15 cellular contexts compared by ENCODE assay signal in genomic region chr3:123152656-123153055, GRCh38. TPM values are rescaled to one million over a fixed set of nuclear protein-coding genes. Genes with fewer than 3 reads are reported as not detected.
DNase-seq lines count a peak whose midpoint lies in the region; ATAC-seq, FAIRE-seq and TF ChIP-seq lines count a peak whose summit lies in the region.
"Had no signal": no experiment of that assay in that cellular context is flagged by ENCODE, and none has a peak within 500 bp of the region (broad histone marks: within the 10 kb centered on the region; RNA-seq: fewer than 3 reads in every experiment).

No MANE protein-coding gene starts in this region.

- H3K9ac ChIP-seq in HepG2 (ENCODE audit: insufficient read depth, low read depth, low read length) = no peak overlapping the region

- TF ChIP-seq CTCF in HepG2 (CRISPR knock-in tag; IDR thresholded peaks at IDR 0.05) = no peak

- no peak overlapping the region for H3K27ac ChIP-seq in HepG2 (ENCODE audit: extremely low read length, insufficient read depth, low read length)
- H3K27ac ChIP-seq: neutrophil, tibial artery had no signal

- H2AFZ ChIP-seq in HepG2 (ENCODE audit: low read length) = no peak overlapping the region

- peaks cover 9% of the 10 kb centered on the region for H3K9me3 Mint-ChIP-seq in activated CD4-positive, alpha-beta T cell treated with anti-CD3 and anti-CD28 coated beads, Interleukin-2, amount 10 ng/mL, durations not matched to agents 24 days and 14 days

- H3K4me3 ChIP-seq in HepG2 (replicated peaks in 1 of 3; ENCODE audit: insufficient read depth in 1 of 3, low read depth in 2 of 3, low read length in 3 of 3) = no peak overlapping the region
- H3K4me3 ChIP-seq: tibial artery had no signal

- ATAC-seq in HG03432 (IDR thresholded peaks at IDR 0.05; ENCODE audit: unreplicated experiment) (peak; percentile 45), HepG2 (no peak), esophagus mucosa (no peak)
- ATAC-seq: activated CD4-positive, alpha-beta T cell treated with anti-CD3 and anti-CD28 coated beads for 36 hours had no signal

- TF ChIP-seq EP300 in HepG2 (IDR thresholded peaks at IDR 0.05; ENCODE audit: low read depth in 2 of 2, low read length in 2 of 2) = no peak
- no peak for TF ChIP-seq EP300 in HepG2 (CRISPR knock-in tag; IDR thresholded peaks at IDR 0.05; ENCODE audit: borderline replicate concordance)

- H3K36me3 Mint-ChIP-seq in activated CD4-positive, alpha-beta T cell treated with anti-CD3 and anti-CD28 coated beads, Interleukin-2, amount 10 ng/mL, durations not matched to agents 24 days and 14 days (ENCODE audit: low read depth) = peaks cover 48% of the 10 kb centered on the region

- WGBS in HepG2 (ENCODE audit: low lambda C conversion rate) = 91% methylated on average over 4 of the region's 4 CpGs

- POLR2A ChIA-PET in HepG2 (lab: Yijun Ruan, JAX) = no interaction called here

- no peak for TF ChIP-seq RAD21 in HepG2 (CRISPR knock-in tag; IDR thresholded peaks at IDR 0.05)

- H3K36me3 ChIP-seq in HepG2 (replicated peaks in 1 of 2; ENCODE audit: control insufficient read depth in 1 of 2, insufficient read depth in 2 of 2, low read length in 2 of 2) = peaks cover 34 to 78% of the 10 kb centered on the region in 2 experiments
- H3K36me3 ChIP-seq: neutrophil had no signal

- H3K79me2 ChIP-seq in HepG2 (ENCODE audit: insufficient read depth, low read length) = no peaks in the 10 kb centered on the region

- H3K4me2 ChIP-seq in HepG2 (ENCODE audit: low read depth, low read length) = no peak overlapping the region

- in situ Hi-C loops in HepG2 (cut with HindIII; ENCODE audit: extremely low pct_ligation_motif_present, low pct_unique_long_range_greater_than_20kb) = no loop called here

- H3K4me1 Mint-ChIP-seq in activated CD4-positive, alpha-beta T cell treated with anti-CD3 and anti-CD28 coated beads, Interleukin-2, amount 10 ng/mL, durations not matched to agents 24 days and 14 days = peaks cover 2% of the 10 kb centered on the region
- H3K4me1 Mint-ChIP-seq: activated CD4-positive, alpha-beta T cell treated with anti-CD3 and anti-CD28 coated beads for 36 hours had no signal

- no TSS peak for BruUV-seq in HepG2 (replicated peaks; lab: Mats Ljungman, UMichigan)

- CTCF ChIA-PET in HepG2 (lab: Yijun Ruan, JAX; ENCODE audit: low intra/inter-chr PET ratio, low total read pairs) = no interaction called here

- no peak for FAIRE-seq in HepG2 (lab: Jason Lieb, UNC)

- no peak for TF ChIP-seq POLR2A in HepG2 (IDR thresholded peaks at IDR 0.05; ENCODE audit: insufficient read depth in 1 of 2, low read depth in 2 of 2, low read length in 2 of 2)

- no peaks in the 10 kb centered on the region for H3K27me3 ChIP-seq in HepG2 (ENCODE audit: control insufficient read depth in 1 of 2, insufficient read depth in 2 of 2, low read length in 2 of 2)
- H3K27me3 ChIP-seq: neutrophil, tibial artery had no signal

- H3K4me3 Mint-ChIP-seq in activated CD4-positive, alpha-beta T cell treated with anti-CD3 and anti-CD28 coated beads, Interleukin-2, amount 10 ng/mL, durations not matched to agents 24 days and 14 days = no peak overlapping the region
- H3K4me3 Mint-ChIP-seq: activated CD4-positive, alpha-beta T cell treated with anti-CD3 and anti-CD28 coated beads for 36 hours had no signal

- peaks cover 2% of the 10 kb centered on the region; the same call in 1 of the 2 replicates for H4K20me1 ChIP-seq in HepG2 (ENCODE audit: insufficient read depth, low read length)

- DNase-seq in activated CD4-positive, alpha-beta T cell treated with anti-CD3 and anti-CD28 coated beads, Interleukin-2, amount 10 ng/mL, durations not matched to agents 24 days and 14 days = no peak
- no peak for DNase-seq in activated CD4-positive, alpha-beta T cell treated with anti-CD3 and anti-CD28 coated beads for 1 hour
- DNase-seq in ecto neural progenitor cell (ENCODE audit: low spot score) = peak; percentile 49
- peak; percentile 53 for DNase-seq in retina
- DNase-seq in HepG2 (ENCODE audit: low spot score) = no peak
- no peak for DNase-seq in NCI-H1694 (lab: John Stamatoyannopoulos, UW)
- DNase-seq: activated CD4-positive, alpha-beta T cell treated with anti-CD3 and anti-CD28 coated beads for 36 hours; effector memory CD4-positive, alpha-beta T cell; GOT3; left cardiac atrium; stimulated activated CD4-positive, alpha-beta T cell treated with anti-CD3 and anti-CD28 coated beads, Interleukin-12 subunit alpha, Interleukin-12 subunit beta, amount 100 ng/mL, for 4 hours had no signal

- peaks cover 16% of the 10 kb centered on the region for H3K4me1 ChIP-seq in HepG2 (ENCODE audit: insufficient read depth, low read length)

- peak overlapping the region; percentile 7 for H3K27ac Mint-ChIP-seq in activated CD4-positive, alpha-beta T cell treated with anti-CD3 and anti-CD28 coated beads, Interleukin-2, amount 10 ng/mL, durations not matched to agents 24 days and 14 days

- no peaks in the 10 kb centered on the region for H3K9me3 ChIP-seq in HepG2 (ENCODE audit: low read length)
- H3K9me3 ChIP-seq: neutrophil, tibial artery had no signal

- intact Hi-C loops in activated CD4-positive, alpha-beta T cell treated with anti-CD3 and anti-CD28 coated beads, Interleukin-2, amount 10 ng/mL, durations not matched to agents 24 days and 14 days (cut with micrococcal nuclease) = no loop called here
- intact Hi-C loops in HepG2 (cut with micrococcal nuclease; ENCODE audit: unreplicated experiment) = no loop called here

- H3K27me3 Mint-ChIP-seq in activated CD4-positive, alpha-beta T cell treated with anti-CD3 and anti-CD28 coated beads, Interleukin-2, amount 10 ng/mL, durations not matched to agents 24 days and 14 days = no peaks in the 10 kb centered on the region
- H3K27me3 Mint-ChIP-seq: activated CD4-positive, alpha-beta T cell treated with anti-CD3 and anti-CD28 coated beads for 36 hours had no signal

TF ChIP-seq in HepG2, 621 proteins besides CTCF, POLR2A, EP300 and RAD21:
- TF ChIP-seq ZNF615 (CRISPR knock-in tag; IDR thresholded peaks at IDR 0.05; ENCODE audit: borderline replicate concordance) = no peak
- TF ChIP-seq ZNF570 (CRISPR knock-in tag; IDR thresholded peaks at IDR 0.05; ENCODE audit: borderline replicate concordance) = no peak
- TF ChIP-seq SIN3B (IDR thresholded peaks at IDR 0.05; ENCODE audit: low read length) = no peak
- TF ChIP-seq ZNF510 (CRISPR knock-in tag; IDR thresholded peaks at IDR 0.05; ENCODE audit: low read depth) = no peak
- no peak for TF ChIP-seq FOXA1 (IDR thresholded peaks at IDR 0.05)
- no peak for TF ChIP-seq FOXA1 (CRISPR knock-in tag; IDR thresholded peaks at IDR 0.05)
- no peak for TF ChIP-seq ZNF143 (CRISPR knock-in tag; IDR thresholded peaks at IDR 0.05)
- TF ChIP-seq ZNF710 (CRISPR knock-in tag; IDR thresholded peaks at IDR 0.05; ENCODE audit: borderline replicate concordance) = no peak

RNA-seq across cellular contexts. Expression of gene SEC22A, which starts 49.1 kb away (rescaled TPM):
- total RNA-seq in activated CD4-positive, alpha-beta T cell treated with anti-CD3 and anti-CD28 coated beads, Interleukin-2, amount 10 ng/mL, durations not matched to agents 24 days and 14 days = 16.3 and 18.7 TPM in 2 replicates
- total RNA-seq in HepG2 (2016; rRNA removed; fragmentation: Illumina TruSeq; extraction: Trizol) (17.3 and 20.2 TPM in 2 replicates), esophagus mucosa (11.6 TPM)
- 10.1 and 11.0 TPM in 2 replicates for total RNA-seq in HepG2 (2016; cell fraction: cytosol; rRNA removed; fragmentation: Illumina TruSeq; extraction: Trizol; ENCODE audit: low read depth)
- 16.4 and 18.4 TPM in 2 replicates for total RNA-seq in HepG2 (2016; cell fraction: insoluble cytoplasmic fraction; rRNA removed; fragmentation: Illumina TruSeq; extraction: Trizol)
- 10.4 and 13.0 TPM in 2 replicates for total RNA-seq in HepG2 (2016; cell fraction: membrane; rRNA removed; fragmentation: Illumina TruSeq; extraction: Trizol)
- total RNA-seq in HepG2 (2016; cell fraction: nucleus; rRNA removed; fragmentation: Illumina TruSeq; extraction: Trizol) = 16.5 and 18.0 TPM in 2 replicates
- polyA plus RNA-seq in HepG2 (2011; rRNA removed) = 12.0 and 14.1 TPM in 2 replicates
- polyA plus RNA-seq in HepG2 (2011; cell fraction: cytosol; rRNA removed) = 9.2 and 14.0 TPM in 2 replicates
- polyA plus RNA-seq in HepG2 (2011; cell fraction: nucleus; rRNA removed) = 5.3 and 6.1 TPM in 2 replicates
- 7.1 and 10.9 TPM in 2 replicates for polyA plus RNA-seq in HepG2 (2012)
- polyA plus RNA-seq in HepG2 (2016; cell fraction: cytosol; fragmentation: Illumina TruSeq; extraction: Trizol; ENCODE audit: low read depth) = 3.1 and 3.3 TPM in 2 replicates
- polyA plus RNA-seq in HepG2 (2016; cell fraction: insoluble cytoplasmic fraction; fragmentation: Illumina TruSeq; extraction: Trizol; ENCODE audit: low read depth) = 13.6 and 16.4 TPM in 2 replicates
- 4.6 and 4.7 TPM in 2 replicates for polyA plus RNA-seq in HepG2 (2016; cell fraction: membrane; fragmentation: Illumina TruSeq; extraction: Trizol; ENCODE audit: low read depth)
- polyA plus RNA-seq in HepG2 (2016; cell fraction: nucleus; fragmentation: Illumina TruSeq; extraction: Trizol; ENCODE audit: insufficient read depth, low read depth) = 13.1 and 19.4 TPM in 2 replicates
- polyA minus RNA-seq in HepG2 (2011; rRNA and poly(A)+ RNA removed; ENCODE audit: low replicate concordance) = 13.8 and 17.5 TPM in 2 replicates
- 7.5 and 11.2 TPM in 2 replicates for polyA minus RNA-seq in HepG2 (2011; cell fraction: cytosol; rRNA and poly(A)+ RNA removed)
- polyA minus RNA-seq in HepG2 (2011; cell fraction: nucleus; rRNA and poly(A)+ RNA removed) = 21.6 and 22.4 TPM in 2 replicates

Comparison
In these comparisons a context has a peak if more than half of its experiments do, and no peak if none do; other contexts are left out.
1. DNase-seq: peak in ecto neural progenitor cell (single experiment) and retina (single experiment); none in activated CD4-positive, alpha-beta T cell treated with anti-CD3 and anti-CD28 coated beads, Interleukin-2, amount 10 ng/mL, durations not matched to agents 24 days and 14 days (single experiment), activated CD4-positive, alpha-beta T cell treated with anti-CD3 and anti-CD28 coated beads for 1 hour (single experiment), HepG2 (single experiment) and NCI-H1694 (single experiment).